ENCODE assay signal across 26 cellular contexts in genomic region chr5:144273232-144274027, GRCh38.
DNase-seq lines count a peak whose midpoint lies in the region; ATAC-seq, FAIRE-seq and TF ChIP-seq lines count a peak whose summit lies in the region.
"Had no signal": no experiment of that assay in that cellular context is flagged by ENCODE, and none has a peak within 500 bp of the region (broad histone marks: within the 10 kb centered on the region; RNA-seq: fewer than 3 reads in every experiment).

No MANE protein-coding gene starts in this region.

- H3K27me3 ChIP-seq in mammary epithelial cell (ENCODE audit: insufficient read depth, low read length) (peaks cover 6% of the 10 kb centered on the region), pancreas (no peaks in the 10 kb centered on the region)
- H3K27me3 ChIP-seq: cardiac muscle cell, gastrocnemius medialis, right atrium auricular region, SJSA1 had no signal

- H3K4me3 ChIP-seq in mammary epithelial cell (replicated peaks in 1 of 3; ENCODE audit: insufficient read depth in 1 of 3, low read depth in 2 of 3, low read length in 3 of 3) (no peak overlapping the region), pancreas (no peak overlapping the region)
- H3K4me3 ChIP-seq: cardiac muscle cell, gastrocnemius medialis, PC-9, right atrium auricular region, SJSA1 had no signal

- TF ChIP-seq CTCF in MCF 10A (IDR thresholded peaks at IDR 0.05; ENCODE audit: unreplicated experiment), result no peak
- TF ChIP-seq CTCF in mammary epithelial cell (conservative IDR thresholded peaks at IDR 0.05 in 1 of 2, IDR thresholded peaks at IDR 0.05 in 1 of 2; ENCODE audit: extremely low read depth in 1 of 2, insufficient read depth in 1 of 2, low read depth in 1 of 2, low read length in 2 of 2), result no peak
- no peak for TF ChIP-seq CTCF in pancreas (IDR thresholded peaks at IDR 0.05)

- ATAC-seq in HG03159 (IDR thresholded peaks at IDR 0.05; ENCODE audit: unreplicated experiment) (peak; percentile 53), pancreas (no peak)
- ATAC-seq: gastrocnemius medialis; naive thymus-derived CD4-positive, alpha-beta T cell had no signal

- H3K4me3 Mint-ChIP-seq in MCF 10A (ENCODE audit: unreplicated experiment), result no peak overlapping the region
- H3K4me3 Mint-ChIP-seq: activated CD4-positive, alpha-beta memory T cell treated with anti-CD3 and anti-CD28 coated beads for 36 hours; B cell; naive thymus-derived CD4-positive, alpha-beta T cell had no signal

- in situ Hi-C loops in mammary epithelial cell (cut with MboI; ENCODE audit: low sequenced_read_pairs in 2 of 2), result no loop called here

- H3K4me2 ChIP-seq in mammary epithelial cell (ENCODE audit: insufficient read depth, low read depth, low read length), result no peak overlapping the region
- H3K4me2 ChIP-seq: PC-9 had no signal

- FAIRE-seq in pancreas (lab: Jason Lieb, UNC), result peak; percentile 26
- FAIRE-seq: GM18507, urothelium cell line had no signal

- H3K9me3 ChIP-seq in mammary epithelial cell (replicated peaks; ENCODE audit: insufficient read depth, low read length) (no peaks in the 10 kb centered on the region), pancreas (no peaks in the 10 kb centered on the region)
- H3K9me3 ChIP-seq: SJSA1 had no signal

- H2AFZ ChIP-seq in mammary epithelial cell (ENCODE audit: low read depth, low read length), result no peak overlapping the region
- H2AFZ ChIP-seq: PC-9 had no signal

- H4K20me1 ChIP-seq in mammary epithelial cell (ENCODE audit: insufficient read depth, low read length), result no peaks in the 10 kb centered on the region

- dilution Hi-C loops in mammary epithelial cell (cut with HindIII; ENCODE audit: low sequenced_read_pairs), result no loop called here

- H3K4me1 ChIP-seq in mammary epithelial cell (ENCODE audit: insufficient read depth, low read length) (no peaks in the 10 kb centered on the region), pancreas (peaks cover 0 to 4% (median 0%) of the 10 kb centered on the region in 3 donors)
- H3K4me1 ChIP-seq: gastrocnemius medialis, right atrium auricular region, SJSA1 had no signal

- H3K27ac Mint-ChIP-seq in MCF 10A (ENCODE audit: low read depth, unreplicated experiment), result no peak overlapping the region
- H3K27ac Mint-ChIP-seq: activated CD4-positive, alpha-beta memory T cell treated with anti-CD3 and anti-CD28 coated beads for 36 hours; B cell; naive thymus-derived CD4-positive, alpha-beta T cell had no signal

- no peak overlapping the region for H3K27ac ChIP-seq in mammary epithelial cell (ENCODE audit: insufficient read depth, low read depth, low read length)
- H3K27ac ChIP-seq in pancreas, result no peak overlapping the region
- H3K27ac ChIP-seq: cardiac muscle cell, epithelial cell of prostate, gastrocnemius medialis, PC-9, right atrium auricular region, SJSA1 had no signal

- intact Hi-C loops in MCF 10A (cut with micrococcal nuclease) (no loop called here), mammary epithelial cell (cut with micrococcal nuclease) (no loop called here), pancreas (cut with DNase I) (no loop called here)

- no peaks in the 10 kb centered on the region for H3K36me3 ChIP-seq in mammary epithelial cell (ENCODE audit: insufficient read depth, low read length)
- H3K36me3 ChIP-seq in pancreas, result no peaks in the 10 kb centered on the region
- H3K36me3 ChIP-seq: cardiac muscle cell, gastrocnemius medialis, right atrium auricular region, SJSA1 had no signal

- no TSS peak for BruUV-seq in MCF 10A (replicated peaks; lab: Mats Ljungman, UMichigan)
- BruUV-seq in mammary epithelial cell (replicated peaks; lab: Mats Ljungman, UMichigan), result no TSS peak

- no peaks in the 10 kb centered on the region for H3K27me3 Mint-ChIP-seq in MCF 10A (ENCODE audit: insufficient read depth, unreplicated experiment)

- peak; percentile 14 for DNase-seq in MCF 10A (ENCODE audit: unreplicated experiment)
- no peak for DNase-seq in mammary epithelial cell
- DNase-seq in RPMI8226, result peak; percentile 52
- no peak for DNase-seq in pancreas
- DNase-seq in ureter (ENCODE audit: low spot score), result no peak
- no peak for DNase-seq in SW480 (ENCODE audit: low spot score)
- DNase-seq in mesenteric fat pad (ENCODE audit: low spot score), result no peak
- DNase-seq: 8988T; activated CD4-positive, alpha-beta memory T cell treated with anti-CD3 and anti-CD28 coated beads for 36 hours; activated T-cell treated with anti-CD3 and anti-CD28 coated beads, Interleukin-2, amount 50 U/mL, for 1 hour; gastrocnemius medialis; H7; kidney glomerular epithelial cell; naive thymus-derived CD4-positive, alpha-beta T cell; NCI-H187; NCI-H226; NCI-H82; PC-9 had no signal

- WGBS in mammary epithelial cell (ENCODE audit: low coverage, missing lambda C conversion rate), result 57% methylated on average over 2 of the region's 2 CpGs
- WGBS in pancreas, 2 donors, result 93 to 94% methylated on average over 2 of the region's 2 CpGs

- H3K9ac ChIP-seq in mammary epithelial cell (ENCODE audit: insufficient read depth, low read length), result no peak overlapping the region

- H3K4me1 Mint-ChIP-seq in MCF 10A (ENCODE audit: insufficient read depth, unreplicated experiment), result no peaks in the 10 kb centered on the region
- H3K4me1 Mint-ChIP-seq: B cell; naive thymus-derived CD4-positive, alpha-beta T cell had no signal

- peaks cover 7% of the 10 kb centered on the region for H3K9me3 Mint-ChIP-seq in MCF 10A (ENCODE audit: unreplicated experiment)

- POLR2A ChIA-PET in MCF 10A (lab: Yijun Ruan, JAX), result no interaction called here

- no peaks in the 10 kb centered on the region for H3K36me3 Mint-ChIP-seq in MCF 10A (ENCODE audit: insufficient read depth, unreplicated experiment)
- H3K36me3 Mint-ChIP-seq: naive thymus-derived CD4-positive, alpha-beta T cell had no signal

- CTCF ChIA-PET in MCF 10A (lab: Yijun Ruan, JAX) (no interaction called here), mammary epithelial cell (lab: Charles Lee; ENCODE audit: low non-redundant PET) (no interaction called here)

- no peaks in the 10 kb centered on the region for H3K79me2 ChIP-seq in mammary epithelial cell (ENCODE audit: insufficient read depth, low read length)

Comparison
In these comparisons a context has a peak if more than half of its experiments do, and no peak if none do; other contexts are left out.
1. DNase-seq: peak in MCF 10A (single experiment) and RPMI8226 (single experiment); none in mammary epithelial cell (single experiment), pancreas (0 of 6), ureter (single experiment), SW480 (single experiment) and mesenteric fat pad (single experiment).